In genomic region chr5:173963107-173963506, GRCh38 we compare ENCODE assay signal across 13 cellular contexts. TPM values are rescaled to one million over a fixed set of nuclear protein-coding genes. Genes with fewer than 3 reads are reported as not detected.
DNase-seq lines count a peak whose midpoint lies in the region; ATAC-seq, FAIRE-seq and TF ChIP-seq lines count a peak whose summit lies in the region.
"Had no signal": no experiment of that assay in that cellular context is flagged by ENCODE, and none has a peak within 500 bp of the region (broad histone marks: within the 10 kb centered on the region; RNA-seq: fewer than 3 reads in every experiment).

No MANE protein-coding gene starts in this region.

- H3K4me1 ChIP-seq in A549 (peaks cover 21% of the 10 kb centered on the region), lower lobe of right lung (peaks cover 13% of the 10 kb centered on the region)

- DNase-seq in A549 (ENCODE audit: low read depth in 1 of 2, low spot score in 1 of 2) (peak; percentile 36 to 43), MG63 (peak; percentile 66), dedifferentiated amniotic fluid mesenchymal stem cell (ENCODE audit: extremely low spot score) (peak; percentile 78), lower lobe of right lung (no peak), erythroblast (lab: John Stamatoyannopoulos, UW) (no peak)
- no peak for DNase-seq in activated naive CD4-positive, alpha-beta T cell treated with anti-CD3 and anti-CD28 coated beads for 36 hours
- DNase-seq: activated CD8-positive, alpha-beta memory T cell treated with anti-CD3 and anti-CD28 coated beads, Interleukin-2, amount 50 U/mL, for 4 hours; CD4-positive, CD25-positive, alpha-beta regulatory T cell; GOT3 had no signal

- TF ChIP-seq CTCF in A549 (IDR thresholded peaks at IDR 0.05): no peak
- no peak for TF ChIP-seq CTCF in lower lobe of right lung (IDR thresholded peaks at IDR 0.05)

- H3K4me2 ChIP-seq in A549: peak overlapping the region; percentile 64

- intact Hi-C loops in lower lobe of right lung (cut with DNase I): no loop called here
- intact Hi-C loops in activated naive CD4-positive, alpha-beta T cell treated with anti-CD3 and anti-CD28 coated beads for 36 hours (cut with micrococcal nuclease): no loop called here

- H3K27ac Mint-ChIP-seq in activated naive CD4-positive, alpha-beta T cell treated with anti-CD3 and anti-CD28 coated beads for 36 hours: no peak overlapping the region
- H3K27ac Mint-ChIP-seq: stimulated activated naive CD8-positive, alpha-beta T cell treated with anti-CD3 and anti-CD28 coated beads, Interleukin-15, Interleukin-2, amounts not matched to agents 100 ng/mL and 50 ng/mL, for 24 hours had no signal

- H3K4me3 ChIP-seq in A549 (peak overlapping the region; percentile 23), MG63 (peak overlapping the region; percentile 35), lower lobe of right lung (peak overlapping the region; percentile 28)

- TF ChIP-seq POLR2A in A549 (IDR thresholded peaks at IDR 0.05; ENCODE audit: low read length) (no peak), erythroblast (IDR thresholded peaks at IDR 0.05; ENCODE audit: low read length) (no peak)

- no peaks in the 10 kb centered on the region for H3K9me3 ChIP-seq in A549
- no peaks in the 10 kb centered on the region for H3K9me3 ChIP-seq in MG63
- H3K9me3 ChIP-seq in lower lobe of right lung: no peaks in the 10 kb centered on the region

- peaks cover 3% of the 10 kb centered on the region for H3K36me3 Mint-ChIP-seq in activated naive CD4-positive, alpha-beta T cell treated with anti-CD3 and anti-CD28 coated beads for 36 hours (ENCODE audit: low read depth)

- H3K36me3 ChIP-seq in MG63: no peaks in the 10 kb centered on the region
- peaks cover 10% of the 10 kb centered on the region for H3K36me3 ChIP-seq in lower lobe of right lung

- peak; percentile 74 for FAIRE-seq in A549 (lab: Jason Lieb, UNC)

- WGBS in A549 (ENCODE audit: missing lambda C conversion rate): 7% methylated on average over 5 of the region's 5 CpGs

- no peak overlapping the region for H3K4me3 Mint-ChIP-seq in activated naive CD4-positive, alpha-beta T cell treated with anti-CD3 and anti-CD28 coated beads for 36 hours
- H3K4me3 Mint-ChIP-seq: CD4-positive, CD25-positive, alpha-beta regulatory T cell; stimulated activated naive CD8-positive, alpha-beta T cell treated with anti-CD3 and anti-CD28 coated beads, Interleukin-15, Interleukin-2, amounts not matched to agents 100 ng/mL and 50 ng/mL, for 24 hours had no signal

- H3K27ac ChIP-seq in A549 (peak overlapping the region; percentile 72 to 81), lower lobe of right lung (peak overlapping the region; percentile 32)

- H3K27me3 ChIP-seq in MG63 (no peaks in the 10 kb centered on the region), lower lobe of right lung (ENCODE audit: low read depth) (no peaks in the 10 kb centered on the region)

- H3K9me3 Mint-ChIP-seq in activated naive CD4-positive, alpha-beta T cell treated with anti-CD3 and anti-CD28 coated beads for 36 hours: no peaks in the 10 kb centered on the region
- H3K9me3 Mint-ChIP-seq: CD4-positive, CD25-positive, alpha-beta regulatory T cell; stimulated activated naive CD8-positive, alpha-beta T cell treated with anti-CD3 and anti-CD28 coated beads, Interleukin-15, Interleukin-2, amounts not matched to agents 100 ng/mL and 50 ng/mL, for 24 hours had no signal

- POLR2A ChIA-PET in A549 (lab: Yijun Ruan, JAX): interaction anchor here (1.0 to 1.7 kb wide), 5 partner anchors 10 to 347 kb away, joined by 3 to 12 read pairs (median 6); partner anchors contain the start of genes BOD1 and CPEB4

- ATAC-seq in A549 (peak; percentile 63 to 69), lower lobe of right lung (peak in 1 of 2 donors; percentile 62), HG02884 (IDR thresholded peaks at IDR 0.05; ENCODE audit: unreplicated experiment) (no peak), GM21717 (IDR thresholded peaks at IDR 0.05; ENCODE audit: unreplicated experiment) (no peak)
- ATAC-seq: left lobe of liver had no signal

- peaks cover 28% of the 10 kb centered on the region for H3K4me1 Mint-ChIP-seq in activated naive CD4-positive, alpha-beta T cell treated with anti-CD3 and anti-CD28 coated beads for 36 hours (ENCODE audit: low read depth)

- no peak for TF ChIP-seq RAD21 in A549 (conservative IDR thresholded peaks at IDR 0.05 in 1 of 2, IDR thresholded peaks at IDR 0.05 in 1 of 2)

- no peak for TF ChIP-seq EP300 in A549 (IDR thresholded peaks at IDR 0.05)

- no peaks in the 10 kb centered on the region for H3K27me3 Mint-ChIP-seq in activated naive CD4-positive, alpha-beta T cell treated with anti-CD3 and anti-CD28 coated beads for 36 hours (ENCODE audit: low read depth)
- H3K27me3 Mint-ChIP-seq: CD4-positive, CD25-positive, alpha-beta regulatory T cell; stimulated activated naive CD8-positive, alpha-beta T cell treated with anti-CD3 and anti-CD28 coated beads, Interleukin-15, Interleukin-2, amounts not matched to agents 100 ng/mL and 50 ng/mL, for 24 hours had no signal

- CTCF ChIA-PET in A549 (lab: Yijun Ruan, JAX): interaction anchor here (0.7 to 3.2 kb wide), 10 partner anchors 9 to 344 kb away, joined by 3 to 19 read pairs (median 3); partner anchors contain the start of gene NSG2
- CTCF ChIA-PET in activated naive CD4-positive, alpha-beta T cell treated with anti-CD3 and anti-CD28 coated beads for 36 hours (lab: Charles Lee): interaction anchor here (1.6 kb wide), 1 partner anchor 10 kb away, joined by 8 read pairs; no protein-coding TSS in a partner anchor

TF ChIP-seq in A549, 52 proteins besides CTCF, POLR2A, EP300 and RAD21:
- TF ChIP-seq HMGXB4 (CRISPR knock-in tag; IDR thresholded peaks at IDR 0.05; ENCODE audit: borderline replicate concordance): no peak
- no peak for TF ChIP-seq JUNB (IDR thresholded peaks at IDR 0.05)

RNA-seq across cellular contexts. Expression of gene C5orf47, which starts 25.9 kb away (rescaled TPM):
- polyA plus RNA-seq in A549 (2011; rRNA removed): 0.12 and 0.13 TPM in 2 replicates
- polyA plus RNA-seq in A549 (2012; cell fraction: cytosol; rRNA removed): not detected in 2 replicates
- 0.01 TPM in 1 of 2 replicates, not detected in the other for polyA plus RNA-seq in A549 (2012; cell fraction: nucleus; rRNA removed)
- polyA plus RNA-seq in A549 (2017; fragmentation: RNase III; extraction: RNeasy Plus Mini Kit Qiagen cat#74134 plus additional on column Dnase treatment): not detected in 3 replicates
- not detected in 2 replicates for polyA minus RNA-seq in A549 (2011; rRNA and poly(A)+ RNA removed)
- total RNA-seq in MG63 (2014; rRNA removed; shearing (Covaris generic); ENCODE audit: low replicate concordance): not detected in 2 replicates
- not detected for total RNA-seq in lower lobe of right lung
- not detected for total RNA-seq in activated naive CD4-positive, alpha-beta T cell treated with anti-CD3 and anti-CD28 coated beads for 36 hours
- total RNA-seq: CD4-positive, CD25-positive, alpha-beta regulatory T cell; left lobe of liver had no signal
- polyA plus RNA-seq: CD4-positive, CD25-positive, alpha-beta regulatory T cell had no signal

Comparison
In these comparisons a context has a peak if more than half of its experiments do, and no peak if none do; other contexts are left out.
1. ATAC-seq: peak in A549 (2 of 2); none in HG02884 (single experiment) and GM21717 (single experiment).
2. DNase-seq: peak in A549 (2 of 2), MG63 (single experiment) and dedifferentiated amniotic fluid mesenchymal stem cell (single experiment); none in lower lobe of right lung (single experiment), erythroblast (0 of 2) and activated naive CD4-positive, alpha-beta T cell treated with anti-CD3 and anti-CD28 coated beads for 36 hours (single experiment).
3. Peak in every context shown above with its lines, with median percentiles within 50 percentile points of each other: H3K4me3 ChIP-seq.